17 cellular contexts compared by ENCODE assay signal in genomic region chr9:120857902-120858301, GRCh38.
"Had no signal": no experiment of that assay in that cellular context is flagged by ENCODE, and none has a peak within 500 bp of the region (broad histone marks: within the 10 kb centered on the region; RNA-seq: fewer than 3 reads in every experiment).

No MANE protein-coding gene starts in this region.

- H3K27me3 Mint-ChIP-seq: naive B cell, type B pancreatic cell had no signal

- H3K4me1 ChIP-seq: parathyroid adenoma had no signal

- H3K4me3 ChIP-seq: body of pancreas, coronary artery, left ventricle myocardium inferior, SJCRH30, suprapubic skin had no signal

- DNase-seq: activated CD4-positive, alpha-beta T cell treated with anti-CD3 and anti-CD28 coated beads, Interleukin-2, amount 50 U/mL, for 4 hours; activated CD4-positive, CD25-positive, alpha-beta regulatory T cell; activated T-cell treated with anti-CD3 and anti-CD28 coated beads, Interleukin-2, amount 50 U/mL, for 72 hours; foreskin fibroblast; glutamatergic neuron; kidney; left ventricle myocardium inferior; naive B cell; stimulated activated CD4-positive, alpha-beta T cell treated with anti-CD3 and anti-CD28 coated beads, Interleukin-2, amount 100 ng/mL, for 48 hours; stimulated activated naive CD4-positive, alpha-beta T cell; T-helper 2 cell had no signal

- H3K9me3 ChIP-seq: body of pancreas, left ventricle myocardium inferior, SJCRH30, suprapubic skin had no signal

- H3K27ac Mint-ChIP-seq: activated T-cell treated with anti-CD3 and anti-CD28 coated beads, Interleukin-2, amount 50 U/mL, for 72 hours had no signal

- H3K27ac ChIP-seq: body of pancreas, coronary artery, left ventricle myocardium inferior, parathyroid adenoma, SJCRH30, suprapubic skin had no signal

- H3K36me3 Mint-ChIP-seq: naive B cell had no signal

- H3K4me3 Mint-ChIP-seq: activated T-cell treated with anti-CD3 and anti-CD28 coated beads, Interleukin-2, amount 50 U/mL, for 72 hours; naive B cell; type B pancreatic cell had no signal

- ATAC-seq: activated T-cell treated with anti-CD3 and anti-CD28 coated beads, Interleukin-2, amount 50 U/mL, for 72 hours had no signal

- H3K9me3 Mint-ChIP-seq: activated T-cell treated with anti-CD3 and anti-CD28 coated beads, Interleukin-2, amount 50 U/mL, for 72 hours; naive B cell; type B pancreatic cell had no signal

- H3K27me3 ChIP-seq: body of pancreas, SJCRH30, suprapubic skin had no signal
